In genomic region chr6:41568585-41569384, GRCh38 we compare ENCODE assay signal across 1 cellular context.
TF ChIP-seq lines count a peak whose summit lies in the region.

No MANE protein-coding gene starts in this region.

TF ChIP-seq in HepG2, 621 proteins besides CTCF, POLR2A, EP300 and RAD21 (continued from another document):
- TF ChIP-seq NCOA1 (CRISPR knock-in tag; IDR thresholded peaks at IDR 0.05): peak; percentile 9; the same call in 1 of the 2 replicates
- TF ChIP-seq ZNF746 (CRISPR knock-in tag; IDR thresholded peaks at IDR 0.05): peak; percentile 98
- TF ChIP-seq HDAC6 (IDR thresholded peaks at IDR 0.05; ENCODE audit: low read depth, low read length): no peak
- peak; percentile 95 for TF ChIP-seq NR2F6 (IDR thresholded peaks at IDR 0.05)
- TF ChIP-seq NR2F6 (CRISPR knock-in tag; IDR thresholded peaks at IDR 0.05): peak; percentile 97
- no peak for TF ChIP-seq TIGD3 (CRISPR knock-in tag; IDR thresholded peaks at IDR 0.05; ENCODE audit: borderline replicate concordance)
- TF ChIP-seq CREB1 (IDR thresholded peaks at IDR 0.05): peak; percentile 89
- TF ChIP-seq CREB1 (CRISPR knock-in tag; IDR thresholded peaks at IDR 0.05): peak; percentile 93
- TF ChIP-seq SOX13 (IDR thresholded peaks at IDR 0.05): peak; percentile 91
- peak in 1 of 2 experiments; percentile 96; a peak in 2 of 4 replicates for TF ChIP-seq SOX13 (CRISPR knock-in tag; conservative IDR thresholded peaks at IDR 0.05 in 1 of 2, IDR thresholded peaks at IDR 0.05 in 1 of 2)
- peak; percentile 47; the same call in 1 of the 2 replicates for TF ChIP-seq DR1 (CRISPR knock-in tag; IDR thresholded peaks at IDR 0.05)
- no peak for TF ChIP-seq MYNN (CRISPR knock-in tag; IDR thresholded peaks at IDR 0.05; ENCODE audit: low read depth)
- peak; percentile 99 for TF ChIP-seq FOXO1 (CRISPR knock-in tag; IDR thresholded peaks at IDR 0.05)
- peak; percentile 14 to 35; a peak in 2 of 4 replicates for TF ChIP-seq MAFK (conservative IDR thresholded peaks at IDR 0.05 in 1 of 2, IDR thresholded peaks at IDR 0.05 in 1 of 2; ENCODE audit: low read length in 2 of 2)
- TF ChIP-seq RARA (CRISPR knock-in tag; IDR thresholded peaks at IDR 0.05): peak; percentile 93
- TF ChIP-seq GMEB1 (CRISPR knock-in tag; IDR thresholded peaks at IDR 0.05; ENCODE audit: borderline replicate concordance): peak; percentile 76
- peak; percentile 54; the same call in 1 of the 2 replicates for TF ChIP-seq ZFP90 (CRISPR knock-in tag; IDR thresholded peaks at IDR 0.05; ENCODE audit: borderline replicate concordance)
- TF ChIP-seq ATRX (CRISPR knock-in tag; IDR thresholded peaks at IDR 0.05; ENCODE audit: borderline replicate concordance): no peak
- peak; percentile 83; the same call in 1 of the 2 replicates for TF ChIP-seq ZNF34 (CRISPR knock-in tag; IDR thresholded peaks at IDR 0.05; ENCODE audit: borderline replicate concordance)
- TF ChIP-seq NCOR1 (IDR thresholded peaks at IDR 0.05; ENCODE audit: borderline replicate concordance, low read length): peak; percentile 46; the same call in 1 of the 2 replicates
- no peak for TF ChIP-seq ZNF720 (CRISPR knock-in tag; IDR thresholded peaks at IDR 0.05)
- TF ChIP-seq ZBTB7B (CRISPR knock-in tag; IDR thresholded peaks at IDR 0.05): peak; percentile 93
- peak; percentile 86 for TF ChIP-seq DBP (CRISPR knock-in tag; IDR thresholded peaks at IDR 0.05; ENCODE audit: not compliant biosample characterization)
- TF ChIP-seq ZNF549 (CRISPR knock-in tag; IDR thresholded peaks at IDR 0.05): no peak
- peak; percentile 98 for TF ChIP-seq TBX2 (CRISPR knock-in tag; IDR thresholded peaks at IDR 0.05; ENCODE audit: borderline replicate concordance)
- TF ChIP-seq ZGPAT (CRISPR knock-in tag; IDR thresholded peaks at IDR 0.05): peak; percentile 98
- no peak for TF ChIP-seq ZNF251 (CRISPR knock-in tag; IDR thresholded peaks at IDR 0.05)
- peak; percentile 74 for TF ChIP-seq ZNF274 (CRISPR knock-in tag; IDR thresholded peaks at IDR 0.05)
- TF ChIP-seq KAT2B (IDR thresholded peaks at IDR 0.05; ENCODE audit: borderline replicate concordance, low read depth, low read length): no peak
- peak; percentile 93 for TF ChIP-seq ZBTB20 (CRISPR knock-in tag; IDR thresholded peaks at IDR 0.05; ENCODE audit: borderline replicate concordance, low read depth)
- peak; percentile 73; the same call in 1 of the 2 replicates for TF ChIP-seq RFX5 (IDR thresholded peaks at IDR 0.05; ENCODE audit: low read depth, low read length)
- TF ChIP-seq ZNF574 (CRISPR knock-in tag; IDR thresholded peaks at IDR 0.05): peak; percentile 89
- TF ChIP-seq FOXK1 (CRISPR knock-in tag; IDR thresholded peaks at IDR 0.05; ENCODE audit: borderline replicate concordance, low read depth): peak; percentile 100
